In the genomic region with DNA sequence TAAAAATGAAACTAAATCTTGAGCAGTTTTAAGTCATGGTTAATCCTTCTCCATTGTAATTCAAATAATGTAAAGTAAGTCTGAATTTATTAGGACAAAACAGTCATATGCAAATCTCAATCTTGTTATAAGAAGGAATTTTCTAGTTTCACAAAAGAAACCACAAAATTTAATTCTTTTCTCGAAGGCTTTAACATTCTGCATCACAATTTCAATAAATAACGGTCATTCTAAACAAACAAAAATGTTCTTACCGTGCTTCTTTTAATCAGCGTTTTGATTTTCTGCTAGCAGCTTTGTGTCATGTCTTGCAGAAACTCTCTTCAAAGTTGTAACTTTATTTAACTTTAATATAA, we compare ENCODE assay signal across 1 cellular context.
TF ChIP-seq lines count a peak whose summit lies in the region.

No MANE protein-coding gene starts in this region.

TF ChIP-seq in IMR-90, 13 proteins besides CTCF, POLR2A, EP300 and RAD21:
- TF ChIP-seq MAFK (IDR thresholded peaks at IDR 0.05; ENCODE audit: low read depth, low read length) = no peak
- TF ChIP-seq BHLHE40 (IDR thresholded peaks at IDR 0.05; ENCODE audit: low read depth, low read length) = no peak
- TF ChIP-seq MAZ (IDR thresholded peaks at IDR 0.05; ENCODE audit: borderline replicate concordance, low read depth, low read length) = no peak
- TF ChIP-seq, protein P1, sequence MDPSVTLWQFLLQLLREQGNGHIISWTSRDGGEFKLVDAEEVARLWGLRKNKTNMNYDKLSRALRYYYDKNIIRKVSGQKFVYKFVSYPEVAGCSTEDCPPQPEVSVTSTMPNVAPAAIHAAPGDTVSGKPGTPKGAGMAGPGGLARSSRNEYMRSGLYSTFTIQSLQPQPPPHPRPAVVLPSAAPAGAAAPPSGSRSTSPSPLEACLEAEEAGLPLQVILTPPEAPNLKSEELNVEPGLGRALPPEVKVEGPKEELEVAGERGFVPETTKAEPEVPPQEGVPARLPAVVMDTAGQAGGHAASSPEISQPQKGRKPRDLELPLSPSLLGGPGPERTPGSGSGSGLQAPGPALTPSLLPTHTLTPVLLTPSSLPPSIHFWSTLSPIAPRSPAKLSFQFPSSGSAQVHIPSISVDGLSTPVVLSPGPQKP (IDR thresholded peaks at IDR 0.05; ENCODE audit: borderline replicate concordance, low read depth, low read length) = no peak
- no peak for TF ChIP-seq RFX5 (IDR thresholded peaks at IDR 0.05; ENCODE audit: low read depth, low read length)
- TF ChIP-seq RCOR1 (IDR thresholded peaks at IDR 0.05; ENCODE audit: insufficient replicate concordance, low read length) = no peak
- no peak for TF ChIP-seq CEBPB (IDR thresholded peaks at IDR 0.05; ENCODE audit: low read depth, low read length)
- no peak for TF ChIP-seq SMC3 (IDR thresholded peaks at IDR 0.05; ENCODE audit: low read depth, low read length)
- no peak for TF ChIP-seq NFE2L2 (IDR thresholded peaks at IDR 0.05; ENCODE audit: low read depth, low read length)
- no peak for TF ChIP-seq MXI1 (IDR thresholded peaks at IDR 0.05; ENCODE audit: borderline replicate concordance, low read depth, low read length)
- no peak for TF ChIP-seq FOS (IDR thresholded peaks at IDR 0.05; ENCODE audit: low read depth, low read length)
- no peak for TF ChIP-seq USF2 (IDR thresholded peaks at IDR 0.05; ENCODE audit: low read depth, low read length)
- TF ChIP-seq CHD1 (IDR thresholded peaks at IDR 0.05; ENCODE audit: low read depth, low read length) = no peak
